In the genomic region with DNA sequence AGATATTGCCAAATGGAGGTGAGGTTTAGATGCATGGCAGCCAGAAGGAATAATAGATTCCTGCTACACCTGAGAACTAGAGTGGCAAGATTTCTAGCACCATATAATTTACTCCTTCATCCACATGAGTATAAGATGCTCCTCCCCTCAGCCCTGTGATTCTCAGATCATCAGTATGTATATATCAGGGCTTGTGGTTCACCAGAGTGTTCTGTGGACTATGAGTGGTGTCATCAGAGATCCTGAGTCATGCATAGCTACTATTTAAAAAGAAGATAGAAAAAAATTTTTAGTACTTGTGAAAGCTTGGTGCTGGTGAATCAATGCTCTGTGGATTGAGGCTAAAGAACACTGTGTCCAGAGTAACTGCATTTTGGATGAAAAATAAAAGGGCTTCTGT, we compare ENCODE assay signal across 14 cellular contexts.
DNase-seq lines count a peak whose midpoint lies in the region; ATAC-seq and TF ChIP-seq lines count a peak whose summit lies in the region.
"Had no signal": no experiment of that assay in that cellular context is flagged by ENCODE, and none has a peak within 500 bp of the region (broad histone marks: within the 10 kb centered on the region; RNA-seq: fewer than 3 reads in every experiment).

No MANE protein-coding gene starts in this region.

- H3K4me3 Mint-ChIP-seq in HFFc6: no peak overlapping the region
- no peak overlapping the region for H3K4me3 Mint-ChIP-seq in stimulated activated effector memory CD8-positive, alpha-beta T cell treated with anti-CD3 and anti-CD28 coated beads, Interleukin-12 subunit alpha, Interleukin-12 subunit beta, amount 100 ng/mL, for 72 hours
- H3K4me3 Mint-ChIP-seq in osteocyte (ENCODE audit: unreplicated experiment): no peak overlapping the region
- H3K4me3 Mint-ChIP-seq in CD14-positive monocyte: no peak overlapping the region

- peaks cover 9% of the 10 kb centered on the region; the same call in 1 of the 2 replicates for H3K4me1 Mint-ChIP-seq in HFFc6 (ENCODE audit: low read depth)
- H3K4me1 Mint-ChIP-seq in stimulated activated effector memory CD8-positive, alpha-beta T cell treated with anti-CD3 and anti-CD28 coated beads, Interleukin-12 subunit alpha, Interleukin-12 subunit beta, amount 100 ng/mL, for 72 hours: no peaks in the 10 kb centered on the region
- no peaks in the 10 kb centered on the region for H3K4me1 Mint-ChIP-seq in osteocyte (ENCODE audit: unreplicated experiment)
- no peaks in the 10 kb centered on the region for H3K4me1 Mint-ChIP-seq in CD14-positive monocyte

- TF ChIP-seq CTCF in HFFc6 (IDR thresholded peaks at IDR 0.05) (no peak), fibroblast of pulmonary artery (IDR thresholded peaks at IDR 0.05; ENCODE audit: low read length, missing control alignments) (no peak), osteocyte (IDR thresholded peaks at IDR 0.05) (no peak), CD14-positive monocyte (IDR thresholded peaks at IDR 0.05) (no peak)

- no peak overlapping the region for H3K27ac Mint-ChIP-seq in HFFc6
- H3K27ac Mint-ChIP-seq in stimulated activated effector memory CD8-positive, alpha-beta T cell treated with anti-CD3 and anti-CD28 coated beads, Interleukin-12 subunit alpha, Interleukin-12 subunit beta, amount 100 ng/mL, for 72 hours: no peak overlapping the region
- no peak overlapping the region for H3K27ac Mint-ChIP-seq in osteocyte (ENCODE audit: unreplicated experiment)
- no peak overlapping the region for H3K27ac Mint-ChIP-seq in CD14-positive monocyte

- ATAC-seq in stimulated activated effector memory CD8-positive, alpha-beta T cell treated with anti-CD3 and anti-CD28 coated beads, Interleukin-12 subunit alpha, Interleukin-12 subunit beta, amount 100 ng/mL, for 72 hours: peak; percentile 53

- H3K27me3 Mint-ChIP-seq in HFFc6 (ENCODE audit: insufficient read depth) (peaks cover 13% of the 10 kb centered on the region), osteocyte (ENCODE audit: unreplicated experiment) (no peaks in the 10 kb centered on the region), CD14-positive monocyte (ENCODE audit: low read depth in 3 of 3) (peaks cover 0 to 4% (median 0%) of the 10 kb centered on the region in 3 donors)

- H3K9me3 Mint-ChIP-seq in HFFc6 (no peaks in the 10 kb centered on the region), osteocyte (ENCODE audit: unreplicated experiment) (no peaks in the 10 kb centered on the region), CD14-positive monocyte (peaks cover 0 to 13% (median 4%) of the 10 kb centered on the region in 7 donors)
- peaks cover 18% of the 10 kb centered on the region for H3K9me3 Mint-ChIP-seq in stimulated activated effector memory CD8-positive, alpha-beta T cell treated with anti-CD3 and anti-CD28 coated beads, Interleukin-12 subunit alpha, Interleukin-12 subunit beta, amount 100 ng/mL, for 72 hours

- H3K36me3 Mint-ChIP-seq in HFFc6 (ENCODE audit: low read depth) (no peaks in the 10 kb centered on the region), osteocyte (ENCODE audit: unreplicated experiment) (no peaks in the 10 kb centered on the region), CD14-positive monocyte (no peaks in the 10 kb centered on the region)
- H3K36me3 Mint-ChIP-seq in stimulated activated effector memory CD8-positive, alpha-beta T cell treated with anti-CD3 and anti-CD28 coated beads, Interleukin-12 subunit alpha, Interleukin-12 subunit beta, amount 100 ng/mL, for 72 hours: no peaks in the 10 kb centered on the region

- H3K4me3 ChIP-seq in fibroblast of pulmonary artery (replicated peaks; ENCODE audit: low read depth, low read length): no peak overlapping the region

- DNase-seq in HFFc6: peak; percentile 77
- peak; percentile 11 for DNase-seq in T1000 (lab: John Stamatoyannopoulos, UW)
- peak; percentile 54 for DNase-seq in fibroblast of pulmonary artery (ENCODE audit: low read depth)
- DNase-seq in stimulated activated effector memory CD8-positive, alpha-beta T cell treated with anti-CD3 and anti-CD28 coated beads, Interleukin-12 subunit alpha, Interleukin-12 subunit beta, amount 100 ng/mL, for 72 hours (ENCODE audit: low spot score in 2 of 2): no peak
- DNase-seq in osteocyte (ENCODE audit: extremely low spot score, unreplicated experiment): no peak
- no peak for DNase-seq in CD14-positive monocyte (ENCODE audit: low spot score)
- DNase-seq in NCI-H146 treated with DMSO at 0.1 percent for 48 hours (lab: John Stamatoyannopoulos, UW; ENCODE audit: unreplicated experiment): no peak
- DNase-seq: activated CD4-positive, alpha-beta T cell treated with anti-CD3 and anti-CD28 coated beads, Interleukin-2, amount 50 U/mL, for 4 hours; activated effector memory CD4-positive, alpha-beta T cell treated with anti-CD3 and anti-CD28 coated beads, Interleukin-2, amount 50 U/mL, for 16 hours; cortex of kidney; DMS 273 treated with DMSO at 0.1 percent for 48 hours; NCI-H1048; NCI-H69; SK-N-SH had no signal

- intact Hi-C loops in CD14-positive monocyte (cut with micrococcal nuclease): no loop called here

Comparison
In these comparisons a context has a peak if more than half of its experiments do, and no peak if none do; other contexts are left out.
1. DNase-seq: peak in HFFc6 (single experiment), T1000 (single experiment) and fibroblast of pulmonary artery (single experiment); none in stimulated activated effector memory CD8-positive, alpha-beta T cell treated with anti-CD3 and anti-CD28 coated beads, Interleukin-12 subunit alpha, Interleukin-12 subunit beta, amount 100 ng/mL, for 72 hours (0 of 2), osteocyte (single experiment), CD14-positive monocyte (single experiment) and NCI-H146 treated with DMSO at 0.1 percent for 48 hours (single experiment).